Comparison of ENCODE assay signal across 16 cellular contexts in the genomic region with DNA sequence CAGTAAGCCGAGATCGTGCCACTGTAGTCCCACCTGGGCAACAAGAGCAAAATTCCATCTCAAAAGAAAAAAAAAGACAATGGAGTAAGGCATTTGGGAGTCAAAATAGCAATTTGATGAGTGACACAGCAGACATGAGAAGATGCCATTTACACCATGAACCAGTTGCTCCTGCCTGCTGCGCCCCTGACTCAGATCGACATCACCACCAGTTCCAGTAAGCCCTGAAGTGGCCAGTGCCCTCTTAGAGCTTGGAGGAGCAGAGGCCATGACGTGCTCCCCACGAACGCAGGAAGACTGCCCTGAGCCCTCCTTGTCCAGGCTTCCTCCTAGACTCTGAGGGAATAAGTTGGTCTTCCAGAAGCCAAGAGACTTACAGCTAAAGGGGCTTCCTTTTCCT.
DNase-seq lines count a peak whose midpoint lies in the region; ATAC-seq, FAIRE-seq and TF ChIP-seq lines count a peak whose summit lies in the region.
"Had no signal": no experiment of that assay in that cellular context is flagged by ENCODE, and none has a peak within 500 bp of the region (broad histone marks: within the 10 kb centered on the region; RNA-seq: fewer than 3 reads in every experiment).

No MANE protein-coding gene starts in this region.

- H3K79me2 ChIP-seq in astrocyte (ENCODE audit: insufficient read depth, low read length) = no peaks in the 10 kb centered on the region

- FAIRE-seq in astrocyte (lab: Jason Lieb, UNC) = no peak
- no peak for FAIRE-seq in kidney (lab: Jason Lieb, UNC)
- FAIRE-seq: GM12891, HepG2, HTR-8/SVneo had no signal

- H3K36me3 ChIP-seq in astrocyte (ENCODE audit: insufficient read depth, low read length) = no peaks in the 10 kb centered on the region
- H3K36me3 ChIP-seq in kidney (ENCODE audit: control insufficient read depth in 1 of 2, insufficient read depth in 2 of 2, low read length in 2 of 2) = no peaks in the 10 kb centered on the region
- H3K36me3 ChIP-seq: BLaER1 had no signal

- H3K9me3 ChIP-seq in astrocyte (ENCODE audit: insufficient read depth, low read depth, low read length) = no peaks in the 10 kb centered on the region
- H3K9me3 ChIP-seq in kidney (ENCODE audit: control insufficient read depth in 1 of 2, low read length in 2 of 2) = no peaks in the 10 kb centered on the region
- H3K9me3 ChIP-seq: BLaER1 had no signal

- H3K27me3 ChIP-seq in astrocyte (ENCODE audit: insufficient read depth, low read length) = no peaks in the 10 kb centered on the region
- H3K27me3 ChIP-seq: BLaER1 had no signal

- H3K36me3 Mint-ChIP-seq in astrocyte (ENCODE audit: low read depth, unreplicated experiment) (no peaks in the 10 kb centered on the region), WTC11 (no peaks in the 10 kb centered on the region; the same call in 1 of the 2 replicates)
- no peaks in the 10 kb centered on the region for H3K36me3 Mint-ChIP-seq in stimulated activated effector memory CD8-positive, alpha-beta T cell treated with anti-CD3 and anti-CD28 coated beads, Interleukin-12 subunit alpha, Interleukin-12 subunit beta, amount 100 ng/mL, for 72 hours

- H3K4me3 Mint-ChIP-seq in astrocyte (ENCODE audit: unreplicated experiment) (no peak overlapping the region), WTC11 (no peak overlapping the region)
- H3K4me3 Mint-ChIP-seq in stimulated activated effector memory CD8-positive, alpha-beta T cell treated with anti-CD3 and anti-CD28 coated beads, Interleukin-12 subunit alpha, Interleukin-12 subunit beta, amount 100 ng/mL, for 72 hours = no peak overlapping the region

- CTCF ChIA-PET in WTC11 (lab: Charles Lee) = no interaction called here

- H3K4me1 Mint-ChIP-seq in astrocyte (ENCODE audit: low read depth, unreplicated experiment) (peaks cover 11% of the 10 kb centered on the region), WTC11 (no peaks in the 10 kb centered on the region)
- H3K4me1 Mint-ChIP-seq in stimulated activated effector memory CD8-positive, alpha-beta T cell treated with anti-CD3 and anti-CD28 coated beads, Interleukin-12 subunit alpha, Interleukin-12 subunit beta, amount 100 ng/mL, for 72 hours = no peaks in the 10 kb centered on the region

- peaks cover 6% of the 10 kb centered on the region for H3K4me1 ChIP-seq in astrocyte (ENCODE audit: insufficient read depth, low read length)
- H3K4me1 ChIP-seq in kidney (ENCODE audit: control insufficient read depth in 1 of 2, insufficient read depth in 1 of 2, low read depth in 1 of 2, low read length in 2 of 2) = no peaks in the 10 kb centered on the region

- H3K27ac Mint-ChIP-seq in astrocyte (ENCODE audit: unreplicated experiment) = no peak overlapping the region
- no peak overlapping the region for H3K27ac Mint-ChIP-seq in stimulated activated effector memory CD8-positive, alpha-beta T cell treated with anti-CD3 and anti-CD28 coated beads, Interleukin-12 subunit alpha, Interleukin-12 subunit beta, amount 100 ng/mL, for 72 hours
- no peak overlapping the region for H3K27ac Mint-ChIP-seq in WTC11

- intact Hi-C loops in kidney (cut with DNase I) = loop anchor here (5.0 to 10.0 kb wide), 2 partner anchors 814 to 1136 kb away; no protein-coding TSS in a partner anchor
- intact Hi-C loops in left ventricle myocardium superior (cut with micrococcal nuclease) = loop anchor here (10.0 kb wide), 1 partner anchor 816 kb away; a partner anchor contains a TSS

- H3K4me3 ChIP-seq in astrocyte (ENCODE audit: insufficient read depth, low read depth, low read length) (no peak overlapping the region), kidney (ENCODE audit: low read length in 2 of 2) (no peak overlapping the region)
- H3K4me3 ChIP-seq: BLaER1, GM23248 had no signal

- H3K27ac ChIP-seq in astrocyte (ENCODE audit: low read depth, low read length) (no peak overlapping the region), kidney (ENCODE audit: low read depth in 2 of 2, low read length in 2 of 2) (no peak overlapping the region)
- H3K27ac ChIP-seq: BLaER1, GM23248 had no signal

- DNase-seq in ELR (ENCODE audit: low read depth) (peak; percentile 17), LHCN-M2 (ENCODE audit: low read depth) (peak; percentile 43), astrocyte (ENCODE audit: low read depth) (peak; percentile 18), kidney (no peak), left ventricle myocardium superior (no peak), WTC11 (ENCODE audit: low spot score) (no peak)
- no peak for DNase-seq in stimulated activated effector memory CD8-positive, alpha-beta T cell treated with anti-CD3 and anti-CD28 coated beads, Interleukin-12 subunit alpha, Interleukin-12 subunit beta, amount 100 ng/mL, for 72 hours (ENCODE audit: low spot score in 2 of 2)
- DNase-seq: 8988T, AML-193, DMS53, GM23248, H7 had no signal

- TF ChIP-seq CTCF in astrocyte (IDR thresholded peaks at IDR 0.05; ENCODE audit: insufficient read depth, low read depth, low read length) (no peak), kidney (IDR thresholded peaks at IDR 0.05; ENCODE audit: borderline replicate concordance, extremely low read depth, insufficient read depth) (no peak), WTC11 (IDR thresholded peaks at IDR 0.05) (no peak)

- no peaks in the 10 kb centered on the region for H3K9me3 Mint-ChIP-seq in astrocyte (ENCODE audit: unreplicated experiment)
- no peaks in the 10 kb centered on the region for H3K9me3 Mint-ChIP-seq in stimulated activated effector memory CD8-positive, alpha-beta T cell treated with anti-CD3 and anti-CD28 coated beads, Interleukin-12 subunit alpha, Interleukin-12 subunit beta, amount 100 ng/mL, for 72 hours
- H3K9me3 Mint-ChIP-seq in WTC11 = peaks cover 10% of the 10 kb centered on the region

- H2AFZ ChIP-seq in astrocyte (ENCODE audit: low read depth, low read length) = no peak overlapping the region
- H2AFZ ChIP-seq: GM23248 had no signal

- ATAC-seq in stimulated activated effector memory CD8-positive, alpha-beta T cell treated with anti-CD3 and anti-CD28 coated beads, Interleukin-12 subunit alpha, Interleukin-12 subunit beta, amount 100 ng/mL, for 72 hours = peak; percentile 28
- ATAC-seq in left ventricle myocardium superior = no peak
- no peak for ATAC-seq in WTC11
- ATAC-seq: HepG2 had no signal

- POLR2A ChIA-PET in WTC11 (lab: Charles Lee) = no interaction called here

- no peaks in the 10 kb centered on the region for H4K20me1 ChIP-seq in astrocyte (ENCODE audit: insufficient read depth, low read length)
- H4K20me1 ChIP-seq: BLaER1 had no signal

- no peak overlapping the region for H3K4me2 ChIP-seq in astrocyte (ENCODE audit: low read length)
- H3K4me2 ChIP-seq: BLaER1 had no signal

- H3K9ac ChIP-seq in astrocyte (ENCODE audit: low read length) = no peak overlapping the region
- H3K9ac ChIP-seq in kidney (ENCODE audit: low read length in 2 of 2) = no peak overlapping the region
- H3K9ac ChIP-seq: BLaER1, GM23248 had no signal

- H3K27me3 Mint-ChIP-seq in astrocyte (ENCODE audit: low read depth, unreplicated experiment) = no peaks in the 10 kb centered on the region
- no peaks in the 10 kb centered on the region for H3K27me3 Mint-ChIP-seq in WTC11 (ENCODE audit: low read depth)

TF ChIP-seq in WTC11, 78 proteins besides CTCF, POLR2A, EP300 and RAD21 (continues in another document):
- TF ChIP-seq OVOL2 (CRISPR knock-in tag; IDR thresholded peaks at IDR 0.05; ENCODE audit: borderline replicate concordance) (no peak), ATF1 (CRISPR knock-in tag; IDR thresholded peaks at IDR 0.05) (no peak), ZNF138 (CRISPR knock-in tag; conservative IDR thresholded peaks at IDR 0.05) (no peak), FOXK1 (CRISPR knock-in tag; IDR thresholded peaks at IDR 0.05) (no peak), SP1 (CRISPR knock-in tag; conservative IDR thresholded peaks at IDR 0.05) (no peak), IRF2 (CRISPR knock-in tag; IDR thresholded peaks at IDR 0.05; ENCODE audit: borderline replicate concordance, low read depth) (no peak), NR1H2 (CRISPR knock-in tag; IDR thresholded peaks at IDR 0.05) (no peak), RORB (CRISPR knock-in tag; IDR thresholded peaks at IDR 0.05) (no peak), SOX15 (CRISPR knock-in tag; IDR thresholded peaks at IDR 0.05) (no peak)
- TF ChIP-seq, protein P1, sequence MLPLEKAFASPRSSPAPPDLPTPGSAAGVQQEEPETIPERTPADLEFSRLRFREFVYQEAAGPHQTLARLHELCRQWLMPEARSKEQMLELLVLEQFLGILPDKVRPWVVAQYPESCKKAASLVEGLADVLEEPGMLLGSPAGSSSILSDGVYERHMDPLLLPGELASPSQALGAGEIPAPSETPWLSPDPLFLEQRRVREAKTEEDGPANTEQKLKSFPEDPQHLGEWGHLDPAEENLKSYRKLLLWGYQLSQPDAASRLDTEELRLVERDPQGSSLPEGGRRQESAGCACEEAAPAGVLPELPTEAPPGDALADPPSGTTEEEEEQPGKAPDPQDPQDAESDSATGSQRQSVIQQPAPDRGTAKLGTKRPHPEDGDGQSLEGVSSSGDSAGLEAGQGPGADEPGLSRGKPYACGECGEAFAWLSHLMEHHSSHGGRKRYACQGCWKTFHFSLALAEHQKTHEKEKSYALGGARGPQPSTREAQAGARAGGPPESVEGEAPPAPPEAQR (CRISPR knock-in tag; IDR thresholded peaks at IDR 0.05) = no peak
- TF ChIP-seq, protein P2, sequence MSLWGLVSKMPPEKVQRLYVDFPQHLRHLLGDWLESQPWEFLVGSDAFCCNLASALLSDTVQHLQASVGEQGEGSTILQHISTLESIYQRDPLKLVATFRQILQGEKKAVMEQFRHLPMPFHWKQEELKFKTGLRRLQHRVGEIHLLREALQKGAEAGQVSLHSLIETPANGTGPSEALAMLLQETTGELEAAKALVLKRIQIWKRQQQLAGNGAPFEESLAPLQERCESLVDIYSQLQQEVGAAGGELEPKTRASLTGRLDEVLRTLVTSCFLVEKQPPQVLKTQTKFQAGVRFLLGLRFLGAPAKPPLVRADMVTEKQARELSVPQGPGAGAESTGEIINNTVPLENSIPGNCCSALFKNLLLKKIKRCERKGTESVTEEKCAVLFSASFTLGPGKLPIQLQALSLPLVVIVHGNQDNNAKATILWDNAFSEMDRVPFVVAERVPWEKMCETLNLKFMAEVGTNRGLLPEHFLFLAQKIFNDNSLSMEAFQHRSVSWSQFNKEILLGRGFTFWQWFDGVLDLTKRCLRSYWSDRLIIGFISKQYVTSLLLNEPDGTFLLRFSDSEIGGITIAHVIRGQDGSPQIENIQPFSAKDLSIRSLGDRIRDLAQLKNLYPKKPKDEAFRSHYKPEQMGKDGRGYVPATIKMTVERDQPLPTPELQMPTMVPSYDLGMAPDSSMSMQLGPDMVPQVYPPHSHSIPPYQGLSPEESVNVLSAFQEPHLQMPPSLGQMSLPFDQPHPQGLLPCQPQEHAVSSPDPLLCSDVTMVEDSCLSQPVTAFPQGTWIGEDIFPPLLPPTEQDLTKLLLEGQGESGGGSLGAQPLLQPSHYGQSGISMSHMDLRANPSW (CRISPR knock-in tag; conservative IDR thresholded peaks at IDR 0.05; ENCODE audit: low read depth) = no peak

Comparison
In these comparisons a context has a peak if more than half of its experiments do, and no peak if none do; other contexts are left out.
1. DNase-seq: peak in ELR (single experiment), LHCN-M2 (single experiment) and astrocyte (single experiment); none in stimulated activated effector memory CD8-positive, alpha-beta T cell treated with anti-CD3 and anti-CD28 coated beads, Interleukin-12 subunit alpha, Interleukin-12 subunit beta, amount 100 ng/mL, for 72 hours (0 of 2), kidney (single experiment), left ventricle myocardium superior (single experiment) and WTC11 (single experiment).